Comparison of ENCODE assay signal across 6 cellular contexts in genomic region chr1:225834417-225835329, GRCh38. TPM values are rescaled to one million over a fixed set of nuclear protein-coding genes. Genes with fewer than 3 reads are reported as not detected.
DNase-seq lines count a peak whose midpoint lies in the region; ATAC-seq and TF ChIP-seq lines count a peak whose summit lies in the region.
"Had no signal": no experiment of that assay in that cellular context is flagged by ENCODE, and none has a peak within 500 bp of the region (broad histone marks: within the 10 kb centered on the region; RNA-seq: fewer than 3 reads in every experiment).

No MANE protein-coding gene starts in this region.

- TF ChIP-seq CTCF in fibroblast of mammary gland (conservative IDR thresholded peaks at IDR 0.05; ENCODE audit: control insufficient read depth, insufficient read depth, low read depth, low read length) = no peak
- TF ChIP-seq CTCF in thoracic aorta (IDR thresholded peaks at IDR 0.05) = no peak

- peak; percentile 78 for ATAC-seq in thoracic aorta (ENCODE audit: insufficient number of reproducible peaks, low FRiP score, low read depth)
- no peak for ATAC-seq in HG02571 (IDR thresholded peaks at IDR 0.05; ENCODE audit: unreplicated experiment)

- H3K36me3 ChIP-seq in thoracic aorta = peaks cover 27% of the 10 kb centered on the region

- peaks cover 9 to 20% of the 10 kb centered on the region in 2 donors for H3K4me1 ChIP-seq in thoracic aorta (ENCODE audit: control insufficient read depth in 1 of 2, low read depth in 2 of 2)

- DNase-seq in NCI-H2107 treated with DMSO at 0.1 percent for 48 hours (lab: John Stamatoyannopoulos, UW; ENCODE audit: unreplicated experiment) (peak; percentile 85), fibroblast of mammary gland (ENCODE audit: low read depth) (peak; percentile 90), thoracic aorta (ENCODE audit: low spot score) (no peak)
- no peak for DNase-seq in activated effector memory CD4-positive, alpha-beta T cell treated with anti-CD3 and anti-CD28 coated beads, Interleukin-2, amount 50 U/mL, for 16 hours

- H3K4me3 ChIP-seq in fibroblast of mammary gland (ENCODE audit: control insufficient read depth, low read depth, low read length) = no peak overlapping the region
- H3K4me3 ChIP-seq in thoracic aorta = no peak overlapping the region

- H3K9me3 ChIP-seq in thoracic aorta = no peaks in the 10 kb centered on the region

- H3K27me3 ChIP-seq in thoracic aorta (replicated peaks; ENCODE audit: insufficient read depth) = no peaks in the 10 kb centered on the region

- peak overlapping the region; percentile 66 to 82 for H3K27ac ChIP-seq in thoracic aorta

RNA-seq across cellular contexts. Expression of gene EPHX1, which starts 24.7 kb away (rescaled TPM):
- 10 to 100 TPM; 58.9 to 77.6 TPM for total RNA-seq in thoracic aorta

RNA-seq across cellular contexts. Expression of gene TMEM63A, which starts 47.5 kb away (rescaled TPM):
- total RNA-seq in thoracic aorta = 100 to 1,000 TPM in 1 of 2 donors, 10 to 100 TPM in 1; 75.1 to 105 TPM

RNA-seq across cellular contexts. Expression of gene LEFTY1, which starts 54.3 kb away (rescaled TPM):
- not detected for total RNA-seq in thoracic aorta
- total RNA-seq: pulmonary artery endothelial cell had no signal

RNA-seq across cellular contexts. Expression of gene SRP9, which starts 57.0 kb away (rescaled TPM):
- total RNA-seq in thoracic aorta = 100 to 1,000 TPM; 130 to 131 TPM

Comparison
In these comparisons a context has a peak if more than half of its experiments do, and no peak if none do; other contexts are left out.
1. DNase-seq: peak in NCI-H2107 treated with DMSO at 0.1 percent for 48 hours (single experiment) and fibroblast of mammary gland (single experiment); none in thoracic aorta (single experiment) and activated effector memory CD4-positive, alpha-beta T cell treated with anti-CD3 and anti-CD28 coated beads, Interleukin-2, amount 50 U/mL, for 16 hours (single experiment).